21 cellular contexts compared by ENCODE assay signal in genomic region chr5:43152946-43153345, GRCh38. TPM values are rescaled to one million over a fixed set of nuclear protein-coding genes. Genes with fewer than 3 reads are reported as not detected.
DNase-seq lines count a peak whose midpoint lies in the region; ATAC-seq, FAIRE-seq and TF ChIP-seq lines count a peak whose summit lies in the region.
"Had no signal": no experiment of that assay in that cellular context is flagged by ENCODE, and none has a peak within 500 bp of the region (broad histone marks: within the 10 kb centered on the region; RNA-seq: fewer than 3 reads in every experiment).

No MANE protein-coding gene starts in this region.

- H3K9me3 ChIP-seq in HepG2 (ENCODE audit: low read length) (no peaks in the 10 kb centered on the region), right lobe of liver (no peaks in the 10 kb centered on the region), OCI-LY7 (ENCODE audit: low read length) (no peaks in the 10 kb centered on the region)
- H3K9me3 ChIP-seq: neutrophil, SJCRH30, thyroid gland had no signal

- BruUV-seq in HepG2 (replicated peaks; lab: Mats Ljungman, UMichigan), result no TSS peak
- no TSS peak for BruUV-seq in OCI-LY7 (replicated peaks; lab: Mats Ljungman, UMichigan)

- no peaks in the 10 kb centered on the region for H3K4me1 ChIP-seq in HepG2 (ENCODE audit: insufficient read depth, low read length)
- H3K4me1 ChIP-seq in right lobe of liver, result no peaks in the 10 kb centered on the region
- no peaks in the 10 kb centered on the region for H3K4me1 ChIP-seq in OCI-LY7 (ENCODE audit: insufficient read depth, low read length, poor library complexity, severe bottlenecking)

- peaks cover 6% of the 10 kb centered on the region for H3K79me2 ChIP-seq in HepG2 (ENCODE audit: insufficient read depth, low read length)
- peaks cover 15% of the 10 kb centered on the region; the same call in 1 of the 2 replicates for H3K79me2 ChIP-seq in OCI-LY7 (ENCODE audit: insufficient read depth, low read depth, low read length)

- no peak for ATAC-seq in HepG2
- ATAC-seq in right lobe of liver, result no peak
- ATAC-seq in SK-N-SH treated with all-trans-retinoic acid at 6 μM for 48 hours, result peak; percentile 91
- ATAC-seq: esophagus mucosa; HCT116; stimulated activated memory B cell treated with anti-CD40 and anti-IgM and Interleukin-4, amounts not matched to agents 10 μg/mL and 1 μg/mL and 100 μg/mL, for 72 hours had no signal

- 91% methylated on average over 3 of the region's 3 CpGs for WGBS in HepG2 (ENCODE audit: low lambda C conversion rate)
- 86% methylated on average over 2 of the region's 3 CpGs for WGBS in right lobe of liver (ENCODE audit: insufficient coverage, low coverage, low lambda C conversion rate, missing lambda C conversion rate)

- H3K36me3 ChIP-seq in HepG2 (replicated peaks in 1 of 2; ENCODE audit: control insufficient read depth in 1 of 2, insufficient read depth in 2 of 2, low read length in 2 of 2) (peaks cover 7 to 50% of the 10 kb centered on the region in 2 experiments), right lobe of liver (no peaks in the 10 kb centered on the region), OCI-LY7 (ENCODE audit: insufficient read depth, low read length) (peaks cover 98% of the 10 kb centered on the region)
- H3K36me3 ChIP-seq: cardiac muscle cell, thyroid gland had no signal

- intact Hi-C loops in HepG2 (cut with micrococcal nuclease; ENCODE audit: unreplicated experiment), result no loop called here
- intact Hi-C loops in right lobe of liver (cut with DNase I), result no loop called here
- intact Hi-C loops in OCI-LY7 (cut with micrococcal nuclease; ENCODE audit: unreplicated experiment), result no loop called here

- TF ChIP-seq EP300 in HepG2 (IDR thresholded peaks at IDR 0.05; ENCODE audit: low read depth in 2 of 2, low read length in 2 of 2) (no peak), HepG2 (CRISPR knock-in tag; IDR thresholded peaks at IDR 0.05; ENCODE audit: borderline replicate concordance) (no peak)

- FAIRE-seq in HepG2 (lab: Jason Lieb, UNC), result no peak

- no peak overlapping the region for H2AFZ ChIP-seq in HepG2 (ENCODE audit: low read length)
- H2AFZ ChIP-seq in OCI-LY7 (ENCODE audit: low read length), result no peak overlapping the region

- no peak for TF ChIP-seq RAD21 in HepG2 (CRISPR knock-in tag; IDR thresholded peaks at IDR 0.05)

- H3K9me2 ChIP-seq in OCI-LY7 (ENCODE audit: insufficient read depth, low read length), result no peaks in the 10 kb centered on the region

- POLR2A ChIA-PET in HepG2 (lab: Yijun Ruan, JAX), result no interaction called here
- POLR2A ChIA-PET in OCI-LY7 (lab: Charles Lee), result no interaction called here

- no peak for DNase-seq in HepG2 (ENCODE audit: low spot score)
- DNase-seq in right lobe of liver, result no peak
- peak; percentile 64 for DNase-seq in fibroblast of the aortic adventitia (ENCODE audit: low read depth)
- no peak for DNase-seq in retina
- no peak for DNase-seq in NCI-H446 treated with DMSO at 0.1 percent for 48 hours (lab: John Stamatoyannopoulos, UW)
- no peak for DNase-seq in OCI-LY7 (ENCODE audit: low spot score)
- no peak for DNase-seq in NCI-H146 (lab: John Stamatoyannopoulos, UW)
- DNase-seq: activated naive CD8-positive, alpha-beta T cell treated with anti-CD3 and anti-CD28 coated beads, Interleukin-2, amount 10 ng/mL, durations not matched to agents 7 days and 5 days; COR-L47; KG1; NCI-H2029 treated with DMSO at 0.1 percent for 48 hours; NCI-H524 treated with DMSO at 0.1 percent for 48 hours; OCI-M1; SJCRH30; thyroid gland had no signal

- H4K20me1 ChIP-seq in HepG2 (ENCODE audit: insufficient read depth, low read length), result 0 out of 2 replicates have a peak, but pooled peaks cover 3% of the 10 kb centered on the region
- H4K20me1 ChIP-seq in OCI-LY7 (ENCODE audit: insufficient read depth, low read length), result 0 out of 2 replicates have a peak, but pooled peaks cover 3% of the 10 kb centered on the region

- no peaks in the 10 kb centered on the region for H3K27me3 ChIP-seq in HepG2 (ENCODE audit: control insufficient read depth in 1 of 2, insufficient read depth in 2 of 2, low read length in 2 of 2)
- H3K27me3 ChIP-seq in right lobe of liver, result no peaks in the 10 kb centered on the region
- H3K27me3 ChIP-seq: cardiac muscle cell, neutrophil, SJCRH30, thyroid gland had no signal

- CTCF ChIA-PET in HepG2 (lab: Yijun Ruan, JAX; ENCODE audit: low intra/inter-chr PET ratio, low total read pairs), result no interaction called here
- CTCF ChIA-PET in OCI-LY7 (lab: Charles Lee; ENCODE audit: unreplicated experiment), result no interaction called here

- H3K4me3 ChIP-seq in HepG2 (replicated peaks in 1 of 3; ENCODE audit: insufficient read depth in 1 of 3, low read depth in 2 of 3, low read length in 3 of 3) (no peak overlapping the region), right lobe of liver (no peak overlapping the region), fibroblast of the aortic adventitia (ENCODE audit: low read depth, low read length) (no peak overlapping the region), OCI-LY7 (ENCODE audit: low read depth, low read length, poor library complexity, severe bottlenecking) (no peak overlapping the region)
- H3K4me3 ChIP-seq: cardiac muscle cell, SJCRH30, thyroid gland had no signal

- TF ChIP-seq CTCF in HepG2 (CRISPR knock-in tag; IDR thresholded peaks at IDR 0.05), result no peak
- TF ChIP-seq CTCF in right lobe of liver (IDR thresholded peaks at IDR 0.05), result no peak
- TF ChIP-seq CTCF in fibroblast of the aortic adventitia (IDR thresholded peaks at IDR 0.05; ENCODE audit: insufficient read depth, low read length), result no peak
- no peak for TF ChIP-seq CTCF in OCI-LY7 (conservative IDR thresholded peaks at IDR 0.05; ENCODE audit: low read length)

- H3K27ac ChIP-seq in HepG2 (ENCODE audit: extremely low read length, insufficient read depth, low read length), result no peak overlapping the region
- no peak overlapping the region for H3K27ac ChIP-seq in right lobe of liver
- no peak overlapping the region for H3K27ac ChIP-seq in OCI-LY7 (ENCODE audit: low read depth, low read length, poor library complexity, severe bottlenecking)
- H3K27ac ChIP-seq: cardiac muscle cell, neutrophil, thyroid gland had no signal

- no peak overlapping the region for H3K9ac ChIP-seq in HepG2 (ENCODE audit: insufficient read depth, low read depth, low read length)

- in situ Hi-C loops in HepG2 (cut with HindIII; ENCODE audit: extremely low pct_ligation_motif_present, low pct_unique_long_range_greater_than_20kb), result no loop called here

- H3K4me2 ChIP-seq in HepG2 (ENCODE audit: low read depth, low read length) (no peak overlapping the region), OCI-LY7 (ENCODE audit: low read length) (no peak overlapping the region)

- TF ChIP-seq POLR2A in HepG2 (IDR thresholded peaks at IDR 0.05; ENCODE audit: insufficient read depth in 1 of 2, low read depth in 2 of 2, low read length in 2 of 2), result no peak
- TF ChIP-seq POLR2A in right lobe of liver (IDR thresholded peaks at IDR 0.05), result no peak

RNA-seq across cellular contexts. Expression of gene ZNF131, which starts 32.2 kb away (rescaled TPM):
- 30.4 and 33.3 TPM in 2 replicates for total RNA-seq in HepG2 (2016; rRNA removed; fragmentation: Illumina TruSeq; extraction: Trizol)
- 20.6 and 21.5 TPM in 2 replicates for total RNA-seq in HepG2 (2016; cell fraction: cytosol; rRNA removed; fragmentation: Illumina TruSeq; extraction: Trizol; ENCODE audit: low read depth)
- 31.8 and 34.8 TPM in 2 replicates for total RNA-seq in HepG2 (2016; cell fraction: insoluble cytoplasmic fraction; rRNA removed; fragmentation: Illumina TruSeq; extraction: Trizol)
- total RNA-seq in HepG2 (2016; cell fraction: membrane; rRNA removed; fragmentation: Illumina TruSeq; extraction: Trizol), result 24.7 and 24.8 TPM in 2 replicates
- total RNA-seq in HepG2 (2016; cell fraction: nucleus; rRNA removed; fragmentation: Illumina TruSeq; extraction: Trizol), result 35.3 and 43.2 TPM in 2 replicates
- 17.5 and 20.6 TPM in 2 replicates for polyA plus RNA-seq in HepG2 (2011; rRNA removed)
- polyA plus RNA-seq in HepG2 (2011; cell fraction: cytosol; rRNA removed), result 9.6 and 12.2 TPM in 2 replicates
- 23.3 and 27.2 TPM in 2 replicates for polyA plus RNA-seq in HepG2 (2011; cell fraction: nucleus; rRNA removed)
- 15.7 and 18.4 TPM in 2 replicates for polyA plus RNA-seq in HepG2 (2012)
- polyA plus RNA-seq in HepG2 (2016; cell fraction: cytosol; fragmentation: Illumina TruSeq; extraction: Trizol; ENCODE audit: low read depth), result 5.8 and 7.5 TPM in 2 replicates
- polyA plus RNA-seq in HepG2 (2016; cell fraction: insoluble cytoplasmic fraction; fragmentation: Illumina TruSeq; extraction: Trizol; ENCODE audit: low read depth), result 41.5 and 42.5 TPM in 2 replicates
- polyA plus RNA-seq in HepG2 (2016; cell fraction: membrane; fragmentation: Illumina TruSeq; extraction: Trizol; ENCODE audit: low read depth), result 14.9 and 15.7 TPM in 2 replicates
- 48.4 and 55.5 TPM in 2 replicates for polyA plus RNA-seq in HepG2 (2016; cell fraction: nucleus; fragmentation: Illumina TruSeq; extraction: Trizol; ENCODE audit: insufficient read depth, low read depth)
- 16.7 and 49.5 TPM in 2 replicates for polyA minus RNA-seq in HepG2 (2011; rRNA and poly(A)+ RNA removed; ENCODE audit: low replicate concordance)
- 13.2 and 14.4 TPM in 2 replicates for polyA minus RNA-seq in HepG2 (2011; cell fraction: cytosol; rRNA and poly(A)+ RNA removed)
- polyA minus RNA-seq in HepG2 (2011; cell fraction: nucleus; rRNA and poly(A)+ RNA removed), result 62.0 and 70.7 TPM in 2 replicates
- total RNA-seq in right lobe of liver, result 10 to 100 TPM in 5 of 6 experiments, 1 to 10 TPM in 1; 9.6 to 16.3 (median 12.1) TPM
- total RNA-seq in fibroblast of the aortic adventitia (ENCODE audit: low replicate concordance), result 42.3 and 43.7 TPM in 2 replicates
- total RNA-seq in OCI-LY7 (2014; rRNA removed; shearing (Covaris generic)), result 59.0 and 61.0 TPM in 2 replicates
- total RNA-seq in OCI-LY7 (2022), result 59.4 and 62.9 TPM in 2 replicates

RNA-seq across cellular contexts. Expression of gene NIM1K, which starts 39.1 kb away (rescaled TPM):
- total RNA-seq in HepG2 (2016; rRNA removed; fragmentation: Illumina TruSeq; extraction: Trizol) (0.21 TPM in 1 of 2 replicates, not detected in the other), right lobe of liver (under 1 TPM in 4 of 6 experiments, not detected in 2; 0.06 to 0.55 (median 0.12) TPM), fibroblast of the aortic adventitia (ENCODE audit: low replicate concordance) (0.65 and 1.9 TPM in 2 replicates), OCI-LY7 (2022) (0.68 TPM in 1 of 2 replicates, not detected in the other)
- not detected in 2 replicates for total RNA-seq in HepG2 (2016; cell fraction: cytosol; rRNA removed; fragmentation: Illumina TruSeq; extraction: Trizol; ENCODE audit: low read depth)
- total RNA-seq in HepG2 (2016; cell fraction: insoluble cytoplasmic fraction; rRNA removed; fragmentation: Illumina TruSeq; extraction: Trizol), result not detected in 2 replicates
- total RNA-seq in HepG2 (2016; cell fraction: membrane; rRNA removed; fragmentation: Illumina TruSeq; extraction: Trizol), result not detected in 2 replicates
- not detected in 2 replicates for total RNA-seq in HepG2 (2016; cell fraction: nucleus; rRNA removed; fragmentation: Illumina TruSeq; extraction: Trizol)
- 0.04 TPM in 1 of 2 replicates, not detected in the other for polyA plus RNA-seq in HepG2 (2011; rRNA removed)
- polyA plus RNA-seq in HepG2 (2011; cell fraction: cytosol; rRNA removed), result 0.01 TPM in 1 of 2 replicates, not detected in the other
- 0.12 TPM in 1 of 2 replicates, not detected in the other for polyA plus RNA-seq in HepG2 (2011; cell fraction: nucleus; rRNA removed)
- polyA plus RNA-seq in HepG2 (2012), result not detected in 2 replicates
- polyA plus RNA-seq in HepG2 (2016; cell fraction: cytosol; fragmentation: Illumina TruSeq; extraction: Trizol; ENCODE audit: low read depth), result not detected in 2 replicates
- polyA plus RNA-seq in HepG2 (2016; cell fraction: insoluble cytoplasmic fraction; fragmentation: Illumina TruSeq; extraction: Trizol; ENCODE audit: low read depth), result not detected in 2 replicates
- polyA plus RNA-seq in HepG2 (2016; cell fraction: membrane; fragmentation: Illumina TruSeq; extraction: Trizol; ENCODE audit: low read depth), result not detected in 2 replicates
- polyA plus RNA-seq in HepG2 (2016; cell fraction: nucleus; fragmentation: Illumina TruSeq; extraction: Trizol; ENCODE audit: insufficient read depth, low read depth), result not detected in 2 replicates
- polyA minus RNA-seq in HepG2 (2011; rRNA and poly(A)+ RNA removed; ENCODE audit: low replicate concordance), result 0.08 and 0.30 TPM in 2 replicates
- polyA minus RNA-seq in HepG2 (2011; cell fraction: cytosol; rRNA and poly(A)+ RNA removed), result not detected in 2 replicates
- 0.37 and 0.39 TPM in 2 replicates for polyA minus RNA-seq in HepG2 (2011; cell fraction: nucleus; rRNA and poly(A)+ RNA removed)
- total RNA-seq in OCI-LY7 (2014; rRNA removed; shearing (Covaris generic)), result 0.10 and 0.41 TPM in 2 replicates
- total RNA-seq: esophagus mucosa had no signal
